29 cellular contexts compared by ENCODE assay signal in genomic region chr5:77197840-77198554, GRCh38. TPM values are rescaled to one million over a fixed set of nuclear protein-coding genes. Genes with fewer than 3 reads are reported as not detected.
"Had no signal": no experiment of that assay in that cellular context is flagged by ENCODE, and none has a peak within 500 bp of the region (broad histone marks: within the 10 kb centered on the region; RNA-seq: fewer than 3 reads in every experiment).

No MANE protein-coding gene starts in this region.

- H3K9me3 ChIP-seq: colonic mucosa, esophagus squamous epithelium, gastroesophageal sphincter had no signal

- H3K4me3 Mint-ChIP-seq: dendritic cell treated with granulocyte-macrophage colony-stimulating factor and Interleukin-4, amounts not matched to agents 40 ng/mL and 50 ng/mL, for 4 days; effector memory CD8-positive, alpha-beta T cell; endodermal cell had no signal

- H3K27me3 Mint-ChIP-seq: dendritic cell treated with granulocyte-macrophage colony-stimulating factor and Interleukin-4, amounts not matched to agents 40 ng/mL and 50 ng/mL, for 4 days had no signal

- H3K27ac Mint-ChIP-seq: dendritic cell treated with granulocyte-macrophage colony-stimulating factor and Interleukin-4, amounts not matched to agents 40 ng/mL and 50 ng/mL, for 4 days; effector memory CD8-positive, alpha-beta T cell; endodermal cell had no signal

- FAIRE-seq: endometrium, endothelial cell of umbilical vein, frontal cortex had no signal

- H3K36me3 ChIP-seq: colonic mucosa, esophagus muscularis mucosa, esophagus squamous epithelium, gastrocnemius medialis, gastroesophageal sphincter, heart left ventricle, heart right ventricle had no signal

- H3K27me3 ChIP-seq: colonic mucosa, dorsolateral prefrontal cortex, esophagus muscularis mucosa, esophagus squamous epithelium, gastrocnemius medialis, gastroesophageal sphincter, heart left ventricle, heart right ventricle had no signal

- H3K27ac ChIP-seq: colonic mucosa, coronary artery, dorsolateral prefrontal cortex, epithelial cell of prostate, esophagus muscularis mucosa, esophagus squamous epithelium, foreskin keratinocyte, gastrocnemius medialis, gastroesophageal sphincter, heart left ventricle, heart right ventricle had no signal

- DNase-seq: colonic mucosa; cortex of kidney; dermis blood vessel endothelial cell; dorsolateral prefrontal cortex; effector CD4-positive, alpha-beta T cell; effector CD8-positive, alpha-beta T cell; effector memory CD4-positive, alpha-beta T cell; effector memory CD8-positive, alpha-beta T cell; endodermal cell; erythroblast; esophagus squamous epithelium; foreskin fibroblast; foreskin keratinocyte; foreskin melanocyte; gastrocnemius medialis; glutamatergic neuron; head of caudate nucleus; heart left ventricle; heart right ventricle had no signal

- H3K4me1 ChIP-seq: colonic mucosa, esophagus squamous epithelium, foreskin keratinocyte, gastrocnemius medialis had no signal

- H3K4me3 ChIP-seq: colonic mucosa, coronary artery, dorsolateral prefrontal cortex, esophagus muscularis mucosa, esophagus squamous epithelium, gastrocnemius medialis, gastroesophageal sphincter, heart left ventricle, heart right ventricle had no signal

- ATAC-seq: effector memory CD8-positive, alpha-beta T cell; esophagus mucosa; foreskin keratinocyte; gastrocnemius medialis; gastroesophageal sphincter; heart left ventricle; heart right ventricle had no signal

RNA-seq across cellular contexts. Expression of gene PDE8B, which starts 12.5 kb away (rescaled TPM):
- total RNA-seq: dermis microvascular lymphatic vessel endothelial cell, endothelial cell of umbilical vein, foreskin keratinocyte had no signal
- polyA plus RNA-seq: endothelial cell of umbilical vein, foreskin keratinocyte had no signal
